ENCODE assay signal across 18 cellular contexts in the genomic region with DNA sequence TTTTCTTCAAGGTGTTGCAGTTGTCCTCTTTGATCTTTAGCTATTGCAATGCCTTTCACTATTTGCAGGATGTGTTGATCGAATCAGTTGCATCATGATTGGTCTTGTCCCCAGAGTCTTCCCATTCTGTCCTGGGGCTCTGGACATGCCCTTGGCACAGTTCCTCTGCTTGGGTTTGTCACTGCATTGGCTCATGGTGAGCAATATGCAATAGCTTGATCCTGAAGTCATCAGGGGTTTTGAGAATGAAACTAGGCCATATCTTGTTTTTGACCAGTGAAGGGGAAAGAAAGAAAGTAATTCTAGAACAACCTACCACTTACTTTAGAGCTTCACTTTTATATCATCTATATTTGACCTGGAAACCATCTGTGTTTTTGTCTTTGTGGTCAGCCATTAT.
DNase-seq lines count a peak whose midpoint lies in the region; ATAC-seq and TF ChIP-seq lines count a peak whose summit lies in the region.
"Had no signal": no experiment of that assay in that cellular context is flagged by ENCODE, and none has a peak within 500 bp of the region (broad histone marks: within the 10 kb centered on the region; RNA-seq: fewer than 3 reads in every experiment).

No MANE protein-coding gene starts in this region.

- no peaks in the 10 kb centered on the region for H3K9me2 ChIP-seq in PC-3 (replicated peaks; ENCODE audit: low read length)

- POLR2A ChIA-PET in PC-3 (lab: Charles Lee; ENCODE audit: unreplicated experiment) (no interaction called here), Caco-2 (lab: Charles Lee) (no interaction called here)

- H3K36me3 ChIP-seq in PC-3 (ENCODE audit: low read depth, low read length) (no peaks in the 10 kb centered on the region), Caco-2 (ENCODE audit: control insufficient read depth, insufficient read depth, low read length) (no peaks in the 10 kb centered on the region)
- H3K36me3 ChIP-seq: MG63 had no signal

- H3F3A ChIP-seq in PC-3 (ENCODE audit: low read length, unreplicated experiment), result no peaks in the 10 kb centered on the region

- CTCF ChIA-PET in PC-3 (lab: Charles Lee), result no interaction called here
- CTCF ChIA-PET in Caco-2 (lab: Charles Lee), result no interaction called here

- H3K4me1 ChIP-seq in PC-3 (ENCODE audit: insufficient read depth, low read length) (no peaks in the 10 kb centered on the region), Caco-2 (no peaks in the 10 kb centered on the region)

- H2AFZ ChIP-seq in PC-3 (ENCODE audit: low read length), result no peak overlapping the region

- intact Hi-C loops in PC-3 (cut with micrococcal nuclease) (no loop called here), Caco-2 (cut with micrococcal nuclease; ENCODE audit: unreplicated experiment) (no loop called here), dorsolateral prefrontal cortex (cut with DNase I) (no loop called here)

- H3K4me3 ChIP-seq in PC-3 (ENCODE audit: low read length), result no peak overlapping the region
- H3K4me3 ChIP-seq in fibroblast of mammary gland (ENCODE audit: control insufficient read depth, low read depth, low read length), result no peak overlapping the region
- H3K4me3 ChIP-seq in Caco-2 (ENCODE audit: low read depth, low read length), result no peak overlapping the region
- no peak overlapping the region for H3K4me3 ChIP-seq in dorsolateral prefrontal cortex
- H3K4me3 ChIP-seq: MG63, SK-N-MC had no signal

- no peaks in the 10 kb centered on the region for H3K9me3 Mint-ChIP-seq in Caco-2 (ENCODE audit: unreplicated experiment)

- TF ChIP-seq CTCF in PC-3 (conservative IDR thresholded peaks at IDR 0.05; ENCODE audit: low read depth, low read length), result no peak
- TF ChIP-seq CTCF in fibroblast of mammary gland (conservative IDR thresholded peaks at IDR 0.05; ENCODE audit: control insufficient read depth, insufficient read depth, low read depth, low read length), result no peak
- no peak for TF ChIP-seq CTCF in Caco-2 (IDR thresholded peaks at IDR 0.05; ENCODE audit: insufficient read depth in 1 of 2, low read depth in 1 of 2, low read length in 1 of 2, severe bottlenecking in 1 of 2, unreplicated experiment in 1 of 2)
- no peak for TF ChIP-seq CTCF in dorsolateral prefrontal cortex (IDR thresholded peaks at IDR 0.05 in 54 of 56, conservative IDR thresholded peaks at IDR 0.05 in 2 of 56; ENCODE audit: low read depth in 1 of 56, partially characterized antibody in 56 of 56)

- H3K4me1 Mint-ChIP-seq in Caco-2 (ENCODE audit: low read depth, unreplicated experiment), result no peaks in the 10 kb centered on the region

- no peaks in the 10 kb centered on the region for H3K79me2 ChIP-seq in PC-3 (ENCODE audit: low read length)

- no peaks in the 10 kb centered on the region for H3K9me3 ChIP-seq in PC-3 (ENCODE audit: low read length)
- no peaks in the 10 kb centered on the region for H3K9me3 ChIP-seq in Caco-2
- H3K9me3 ChIP-seq: MG63 had no signal

- H3K36me3 Mint-ChIP-seq in Caco-2 (ENCODE audit: insufficient read depth, unreplicated experiment), result no peaks in the 10 kb centered on the region

- peak; percentile 74 for ATAC-seq in GM18868 (IDR thresholded peaks at IDR 0.05; ENCODE audit: unreplicated experiment)
- ATAC-seq in PC-3, result no peak
- ATAC-seq: Right ventricle myocardium inferior had no signal

- H3K27ac Mint-ChIP-seq in Caco-2 (ENCODE audit: unreplicated experiment), result no peak overlapping the region

- H4K20me1 ChIP-seq in PC-3 (ENCODE audit: low read length), result no peaks in the 10 kb centered on the region

- H3K27me3 Mint-ChIP-seq in Caco-2 (ENCODE audit: insufficient read depth, unreplicated experiment), result no peaks in the 10 kb centered on the region

- no peak overlapping the region for H3K4me3 Mint-ChIP-seq in Caco-2 (ENCODE audit: unreplicated experiment)

- no peak overlapping the region for H3K4me2 ChIP-seq in PC-3 (ENCODE audit: low read length)

- BruUV-seq in PC-3 (replicated peaks; lab: Mats Ljungman, UMichigan) (no TSS peak), Caco-2 (replicated peaks; lab: Mats Ljungman, UMichigan) (no TSS peak)

- H3K27ac ChIP-seq in PC-3 (ENCODE audit: low read length) (no peak overlapping the region), dorsolateral prefrontal cortex (peak overlapping the region in 5 of 59 donors; percentile 3 to 51 (median 34))
- H3K27ac ChIP-seq: HL-60, SK-N-MC had no signal

- H3K9ac ChIP-seq in PC-3 (ENCODE audit: low read length), result no peak overlapping the region

- H3K27me3 ChIP-seq in PC-3 (ENCODE audit: low read length), result no peaks in the 10 kb centered on the region
- no peaks in the 10 kb centered on the region for H3K27me3 ChIP-seq in Caco-2 (replicated peaks; ENCODE audit: control insufficient read depth, insufficient read depth, low read length)
- no peaks in the 10 kb centered on the region for H3K27me3 ChIP-seq in dorsolateral prefrontal cortex
- H3K27me3 ChIP-seq: MG63 had no signal

- DNase-seq in PC-3, result peak; percentile 5
- peak; percentile 30 for DNase-seq in fibroblast of mammary gland (ENCODE audit: low read depth)
- peak; percentile 3 for DNase-seq in stromal cell of bone marrow (ENCODE audit: low read depth)
- DNase-seq in stimulated activated CD4-positive, alpha-beta T cell treated with anti-CD3 and anti-CD28 coated beads, Interleukin-4, amount 100 ng/mL, for 24 hours, result no peak
- no peak for DNase-seq in Caco-2
- DNase-seq in dorsolateral prefrontal cortex, result no peak
- DNase-seq: C1 segment of cervical spinal cord, DMS153, EL, HCEC 1CT, KBM-7, MG63, NCI-H1092 treated with DMSO at 0.1 percent for 48 hours, NCI-H1694 treated with DMSO at 0.1 percent for 48 hours had no signal

Comparison
In these comparisons a context has a peak if more than half of its experiments do, and no peak if none do; other contexts are left out.
1. DNase-seq: peak in PC-3 (single experiment), fibroblast of mammary gland (single experiment) and stromal cell of bone marrow (single experiment); none in stimulated activated CD4-positive, alpha-beta T cell treated with anti-CD3 and anti-CD28 coated beads, Interleukin-4, amount 100 ng/mL, for 24 hours (single experiment), Caco-2 (0 of 2) and dorsolateral prefrontal cortex (0 of 10).